In genomic region chr5:101153526-101153925, GRCh38 we compare ENCODE assay signal across 22 cellular contexts.
A peak's percentile ranks its signal among the peaks of the same experiment; 100 is the strongest.
DNase-seq lines count a peak whose midpoint lies in the region; ATAC-seq, FAIRE-seq and TF ChIP-seq lines count a peak whose summit lies in the region.
"Had no signal": no experiment of that assay in that cellular context is flagged by ENCODE, and none has a peak within 500 bp of the region (broad histone marks: within the 10 kb centered on the region; RNA-seq: fewer than 3 reads in every experiment).

No MANE protein-coding gene starts in this region.

- H3K9me3 ChIP-seq in GM12878 (replicated peaks; ENCODE audit: control insufficient read depth, insufficient read depth, low read length), result no peaks in the 10 kb centered on the region

- no peaks in the 10 kb centered on the region for H3K36me3 ChIP-seq in GM12878 (ENCODE audit: control insufficient read depth in 2 of 2, insufficient read depth in 2 of 2, low read length in 1 of 2)
- H3K36me3 ChIP-seq: BLaER1 treated with 17β-estradiol and CSF1 and Interleukin-3, amounts not matched to agents 10 nM and 100 nM had no signal

- peak; percentile 97 to 98 for ATAC-seq in activated T-cell treated with anti-CD3 and anti-CD28 coated beads, Interleukin-2, amount 50 U/mL, for 4 hours
- ATAC-seq in GM12878, result peak; percentile 34; the same call in 2 of the 3 replicates
- peak; percentile 40 for ATAC-seq in stimulated activated naive CD8-positive, alpha-beta T cell treated with anti-CD3 and anti-CD28 coated beads, Interleukin-15, amount 100 ng/mL, for 72 hours
- ATAC-seq: CD8-positive, alpha-beta T cell; HCT116; HepG2 had no signal

- H3K9ac ChIP-seq in GM12878 (ENCODE audit: control insufficient read depth, insufficient read depth, low read length), result no peak overlapping the region
- H3K9ac ChIP-seq: BLaER1 treated with 17β-estradiol and CSF1 and Interleukin-3, amounts not matched to agents 10 nM and 100 nM had no signal

- H3K4me3 Mint-ChIP-seq in activated T-cell treated with anti-CD3 and anti-CD28 coated beads, Interleukin-2, amount 50 U/mL, for 4 hours, result no peak overlapping the region
- no peak overlapping the region for H3K4me3 Mint-ChIP-seq in stimulated activated naive CD8-positive, alpha-beta T cell treated with anti-CD3 and anti-CD28 coated beads, Interleukin-15, amount 100 ng/mL, for 72 hours
- H3K4me3 Mint-ChIP-seq: B cell; CD8-positive, alpha-beta T cell; HFFc6; IgD-negative memory B cell had no signal

- TF ChIP-seq RAD21 in GM12878 (IDR thresholded peaks at IDR 0.05; ENCODE audit: insufficient read depth, low read depth, low read length), result no peak

- no peak for TF ChIP-seq EP300 in GM12878 (IDR thresholded peaks at IDR 0.05; ENCODE audit: borderline replicate concordance in 1 of 2, control insufficient read depth in 1 of 2, low read depth in 2 of 2, low read length in 2 of 2)

- intact Hi-C loops in GM12878 (cut with micrococcal nuclease; ENCODE audit: unreplicated experiment), result no loop called here

- H3K27me3 Mint-ChIP-seq in activated T-cell treated with anti-CD3 and anti-CD28 coated beads, Interleukin-2, amount 50 U/mL, for 4 hours (ENCODE audit: low read depth), result peaks cover 2% of the 10 kb centered on the region
- H3K27me3 Mint-ChIP-seq in stimulated activated naive CD8-positive, alpha-beta T cell treated with anti-CD3 and anti-CD28 coated beads, Interleukin-15, amount 100 ng/mL, for 72 hours, result no peaks in the 10 kb centered on the region
- H3K27me3 Mint-ChIP-seq: B cell, IgD-negative memory B cell had no signal

- CTCF ChIA-PET in GM12878 (lab: Yijun Ruan, JAX), result no interaction called here

- no peak overlapping the region for H2AFZ ChIP-seq in GM12878 (ENCODE audit: control insufficient read depth, low read depth, low read length)

- FAIRE-seq in GM12878 (lab: Jason Lieb, UNC) (peak; percentile 52), HTR-8/SVneo (lab: Jason Lieb, UNC) (no peak)
- FAIRE-seq: HepG2 had no signal

- SMC1A ChIA-PET in GM12878 (lab: Charles Lee; ENCODE audit: uncharacterized antibody, unreplicated experiment), result no interaction called here

- H4K20me1 ChIP-seq in GM12878 (ENCODE audit: control insufficient read depth, insufficient read depth), result no peaks in the 10 kb centered on the region
- H4K20me1 ChIP-seq: BLaER1 treated with 17β-estradiol and CSF1 and Interleukin-3, amounts not matched to agents 10 nM and 100 nM had no signal

- no peak overlapping the region for H3K4me2 ChIP-seq in GM12878 (ENCODE audit: control insufficient read depth, insufficient read depth)
- H3K4me2 ChIP-seq: BLaER1 treated with 17β-estradiol and CSF1 and Interleukin-3, amounts not matched to agents 10 nM and 100 nM had no signal

- H3K4me1 Mint-ChIP-seq in activated T-cell treated with anti-CD3 and anti-CD28 coated beads, Interleukin-2, amount 50 U/mL, for 4 hours (ENCODE audit: low read depth), result peaks cover 3% of the 10 kb centered on the region
- no peaks in the 10 kb centered on the region for H3K4me1 Mint-ChIP-seq in stimulated activated naive CD8-positive, alpha-beta T cell treated with anti-CD3 and anti-CD28 coated beads, Interleukin-15, amount 100 ng/mL, for 72 hours
- H3K4me1 Mint-ChIP-seq: B cell, IgD-negative memory B cell had no signal

- no peak for DNase-seq in activated T-cell treated with anti-CD3 and anti-CD28 coated beads, Interleukin-2, amount 50 U/mL, for 4 hours
- no peak for DNase-seq in activated T-cell treated with anti-CD3 and anti-CD28 coated beads, Interleukin-2, amount 50 U/mL, for 1 hour
- DNase-seq in stimulated activated CD4-positive, alpha-beta T cell treated with anti-CD3 and anti-CD28 coated beads, Interleukin-1b, Interleukin-23, amount 100 ng/mL, for 48 hours, result peak; percentile 4
- no peak for DNase-seq in stimulated activated CD4-positive, alpha-beta T cell treated with anti-CD3 and anti-CD28 coated beads, Interleukin-2, amount 100 ng/mL, for 48 hours
- no peak for DNase-seq in GM12878 (ENCODE audit: low read depth, low spot score)
- DNase-seq in stimulated activated naive CD8-positive, alpha-beta T cell treated with anti-CD3 and anti-CD28 coated beads, Interleukin-15, amount 100 ng/mL, for 72 hours, result no peak
- DNase-seq in HTR-8/SVneo (ENCODE audit: insufficient read length, low spot score), result no peak
- no peak for DNase-seq in GM03348 (ENCODE audit: low spot score)
- DNase-seq: Calu3; CD8-positive, alpha-beta T cell; DMS 273 treated with DMSO at 0.1 percent for 48 hours; DMS53; DND-41; EL; GOT3; H7; HFFc6 had no signal

- POLR2A ChIA-PET in GM12878 (lab: Charles Lee), result no interaction called here

- 0% methylated on average over 1 of the region's 1 CpG for WGBS in GM12878 (ENCODE audit: insufficient coverage, insufficient replicate concordance, low lambda C conversion rate, missing lambda C conversion rate)

- TF ChIP-seq CTCF in GM12878 (IDR thresholded peaks at IDR 0.05 in 2 of 3, conservative IDR thresholded peaks at IDR 0.05 in 1 of 3; ENCODE audit: control insufficient read depth in 2 of 3, extremely low read depth in 1 of 3, insufficient read depth in 1 of 3, low read depth in 3 of 3, low read length in 3 of 3), result no peak

- H3K27me3 ChIP-seq in GM12878 (replicated peaks in 1 of 2; ENCODE audit: control insufficient read depth in 2 of 2, insufficient read depth in 2 of 2, low read length in 1 of 2), result no peaks in the 10 kb centered on the region
- H3K27me3 ChIP-seq: BLaER1 treated with 17β-estradiol and CSF1 and Interleukin-3, amounts not matched to agents 10 nM and 100 nM had no signal

- BruUV-seq in GM12878 (replicated peaks; lab: Mats Ljungman, UMichigan), result no TSS peak

- in situ Hi-C loops in GM12878 (cut with MboI), result no loop called here

- RAD21 ChIA-PET in GM12878 (lab: Charles Lee; ENCODE audit: unreplicated experiment), result no interaction called here

- no peak for TF ChIP-seq POLR2A in GM12878 (IDR thresholded peaks at IDR 0.05; ENCODE audit: low read depth, low read length)

- H3K27ac ChIP-seq in GM12878 (ENCODE audit: control insufficient read depth, insufficient read depth), result no peak overlapping the region
- H3K27ac ChIP-seq: BLaER1 treated with 17β-estradiol and CSF1 and Interleukin-3, amounts not matched to agents 10 nM and 100 nM had no signal

- H3K4me1 ChIP-seq in GM12878 (ENCODE audit: control insufficient read depth, insufficient read depth, low read length), result no peaks in the 10 kb centered on the region

- no peaks in the 10 kb centered on the region for H3K79me2 ChIP-seq in GM12878 (ENCODE audit: control insufficient read depth, insufficient read depth, low read length)

- no peaks in the 10 kb centered on the region for H3K36me3 Mint-ChIP-seq in activated T-cell treated with anti-CD3 and anti-CD28 coated beads, Interleukin-2, amount 50 U/mL, for 4 hours (ENCODE audit: insufficient read depth)
- H3K36me3 Mint-ChIP-seq: CD8-positive, alpha-beta T cell; IgD-negative memory B cell had no signal

- no peak overlapping the region for H3K27ac Mint-ChIP-seq in stimulated activated naive CD8-positive, alpha-beta T cell treated with anti-CD3 and anti-CD28 coated beads, Interleukin-15, amount 100 ng/mL, for 72 hours
- H3K27ac Mint-ChIP-seq: B cell; CD8-positive, alpha-beta T cell; HFFc6; IgD-negative memory B cell had no signal

- H3K9me3 Mint-ChIP-seq in activated T-cell treated with anti-CD3 and anti-CD28 coated beads, Interleukin-2, amount 50 U/mL, for 4 hours, result peaks cover 5% of the 10 kb centered on the region
- peaks cover 0 to 7% of the 10 kb centered on the region in 2 donors for H3K9me3 Mint-ChIP-seq in stimulated activated naive CD8-positive, alpha-beta T cell treated with anti-CD3 and anti-CD28 coated beads, Interleukin-15, amount 100 ng/mL, for 72 hours
- H3K9me3 Mint-ChIP-seq: CD8-positive, alpha-beta T cell had no signal

- no peak overlapping the region for H3K4me3 ChIP-seq in GM12878
- H3K4me3 ChIP-seq: BLaER1 treated with 17β-estradiol and CSF1 and Interleukin-3, amounts not matched to agents 10 nM and 100 nM had no signal

TF ChIP-seq in GM12878, 131 proteins besides CTCF, POLR2A, EP300 and RAD21:
- no peak for TF ChIP-seq BACH1 (IDR thresholded peaks at IDR 0.05; ENCODE audit: borderline replicate concordance)

Comparison
In these comparisons a context has a peak if more than half of its experiments do, and no peak if none do; other contexts are left out.
1. ATAC-seq: peak in every context shown above with its lines; median percentile 98 in activated T-cell treated with anti-CD3 and anti-CD28 coated beads, Interleukin-2, amount 50 U/mL, for 4 hours; 40 in stimulated activated naive CD8-positive, alpha-beta T cell treated with anti-CD3 and anti-CD28 coated beads, Interleukin-15, amount 100 ng/mL, for 72 hours; 34 in GM12878.